ENCODE assay signal across 29 cellular contexts in the genomic region with DNA sequence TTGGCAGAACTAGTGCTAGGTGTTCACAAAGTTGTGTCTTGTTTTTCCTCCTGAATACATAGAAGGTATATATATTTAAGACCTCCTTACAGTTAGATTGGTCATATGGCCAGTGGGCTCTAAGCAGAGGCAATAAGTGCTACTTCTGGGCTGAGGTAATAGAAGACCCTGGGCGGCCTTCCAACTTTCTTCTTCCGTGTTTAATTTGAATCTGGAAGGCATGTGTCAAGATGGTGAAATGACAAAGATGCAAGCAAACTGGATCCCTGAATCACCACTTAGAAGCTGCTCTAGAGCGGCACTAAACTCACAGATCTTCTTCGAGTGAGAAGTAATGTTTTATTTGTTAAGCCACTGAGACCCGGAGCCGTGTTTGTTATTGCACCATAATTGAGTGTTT.
"Had no signal": no experiment of that assay in that cellular context is flagged by ENCODE, and none has a peak within 500 bp of the region (broad histone marks: within the 10 kb centered on the region; RNA-seq: fewer than 3 reads in every experiment).

No MANE protein-coding gene starts in this region.

- H3K9ac ChIP-seq: neural progenitor cell had no signal

- H3K4me3 ChIP-seq: left lung, lower lobe of right lung, neural progenitor cell, ovary, skin epidermis, suprapubic skin, thoracic aorta, tibial nerve, uterus had no signal

- H3K27me3 Mint-ChIP-seq: progenitor cell of endocrine pancreas, type B pancreatic cell had no signal

- ATAC-seq: left colon; left lung; lower lobe of right lung; natural killer cell; right cardiac atrium; sciatic nerve; stimulated activated naive B cell treated with anti-CD40 and anti-IgM and Interleukin-4, amounts not matched to agents 10 μg/mL and 1 μg/mL and 100 μg/mL, for 72 hours; stimulated activated naive CD8-positive, alpha-beta T cell treated with anti-CD3 and anti-CD28 coated beads, Interleukin-15, Interleukin-2, amounts not matched to agents 100 U/mL and 50 U/mL, for 24 hours had no signal

- H3K36me3 ChIP-seq: left lung, lower lobe of right lung, neural progenitor cell, neutrophil, ovary, suprapubic skin, thoracic aorta, tibial nerve, uterus had no signal

- H3K4me3 Mint-ChIP-seq: natural killer cell; nephron progenitor cell; neural progenitor cell; stimulated activated naive B cell treated with anti-CD40 and anti-IgM and Interleukin-4, amounts not matched to agents 10 μg/mL and 1 μg/mL and 100 μg/mL, for 72 hours; type B pancreatic cell had no signal

- H3K36me3 Mint-ChIP-seq: natural killer cell; neural progenitor cell; stimulated activated naive B cell treated with anti-CD40 and anti-IgM and Interleukin-4, amounts not matched to agents 10 μg/mL and 1 μg/mL and 100 μg/mL, for 72 hours had no signal

- FAIRE-seq: kidney had no signal

- H3K9me3 Mint-ChIP-seq: natural killer cell, nephron progenitor cell, neural progenitor cell, type B pancreatic cell had no signal

- H3K27me3 ChIP-seq: left lung, neural progenitor cell, neutrophil, ovary, suprapubic skin, tibial nerve, uterus had no signal

- H3K4me1 ChIP-seq: lower lobe of right lung, suprapubic skin, uterus had no signal

- H3K9me3 ChIP-seq: left lung, lower lobe of right lung, neutrophil, ovary, suprapubic skin, thoracic aorta, tibial nerve, uterus had no signal

- H3K4me2 ChIP-seq: neural progenitor cell had no signal

- H3K4me1 Mint-ChIP-seq: natural killer cell; stimulated activated naive B cell treated with anti-CD40 and anti-IgM and Interleukin-4, amounts not matched to agents 10 μg/mL and 1 μg/mL and 100 μg/mL, for 72 hours had no signal

- DNase-seq: hippocampal formation; kidney; left colon; left lung; lower lobe of right lung; mammary epithelial cell; mesenchymal stem cell; natural killer cell; nephron progenitor cell; occipital lobe; ovary; retina; right cardiac atrium; stimulated activated CD4-positive, alpha-beta T cell treated with anti-CD3 and anti-CD28 coated beads, Interleukin-12 subunit alpha, Interleukin-12 subunit beta, amount 100 ng/mL, for 4 hours; stimulated activated CD4-positive, alpha-beta T cell treated with anti-CD3 and anti-CD28 coated beads, Interleukin-15, amount 100 ng/mL, for 24 hours; stimulated activated CD4-positive, alpha-beta T cell treated with anti-CD3 and anti-CD28 coated beads, Interleukin-2, amount 100 ng/mL, for 24 hours; stimulated activated CD4-positive, alpha-beta T cell treated with anti-CD3 and anti-CD28 coated beads, Interleukin-4, amount 100 ng/mL, for 1 hour; stimulated activated naive B cell treated with anti-CD40 and anti-IgM and Interleukin-4, amounts not matched to agents 10 μg/mL and 1 μg/mL and 100 μg/mL, for 72 hours; stimulated activated naive CD8-positive, alpha-beta T cell treated with anti-CD3 and anti-CD28 coated beads, Interleukin-15, Interleukin-2, amounts not matched to agents 100 U/mL and 50 U/mL, for 24 hours; uterus had no signal

- H3K27ac Mint-ChIP-seq: natural killer cell; nephron progenitor cell; neural progenitor cell; progenitor cell of endocrine pancreas; stimulated activated naive B cell treated with anti-CD40 and anti-IgM and Interleukin-4, amounts not matched to agents 10 μg/mL and 1 μg/mL and 100 μg/mL, for 72 hours; type B pancreatic cell had no signal

- H2AFZ ChIP-seq: neural progenitor cell had no signal

- H3K27ac ChIP-seq: left lung, lower lobe of right lung, neural progenitor cell, neutrophil, ovary, skin epidermis, suprapubic skin, thoracic aorta, tibial nerve, uterus had no signal
